Comparison of ENCODE assay signal across 1 cellular context in genomic region chr6:18551228-18551627, GRCh38.
TF ChIP-seq lines count a peak whose summit lies in the region.

No MANE protein-coding gene starts in this region.

TF ChIP-seq in HepG2, 621 proteins besides CTCF, POLR2A, EP300 and RAD21 (continued from another document):
- TF ChIP-seq ELK4 (CRISPR knock-in tag; IDR thresholded peaks at IDR 0.05; ENCODE audit: borderline replicate concordance), result no peak
- no peak for TF ChIP-seq ZNF234 (CRISPR knock-in tag; conservative IDR thresholded peaks at IDR 0.05)
- no peak for TF ChIP-seq NFE2 (CRISPR knock-in tag; IDR thresholded peaks at IDR 0.05)
- no peak for TF ChIP-seq SRSF1 (optimal IDR thresholded peaks at IDR 0.05; ENCODE audit: low read depth, low read length)
- TF ChIP-seq XBP1 (CRISPR knock-in tag; IDR thresholded peaks at IDR 0.05), result no peak
- no peak for TF ChIP-seq KMT2A (CRISPR knock-in tag; IDR thresholded peaks at IDR 0.05)
- no peak for TF ChIP-seq ISX (CRISPR knock-in tag; conservative IDR thresholded peaks at IDR 0.05)
- TF ChIP-seq, protein P1, sequence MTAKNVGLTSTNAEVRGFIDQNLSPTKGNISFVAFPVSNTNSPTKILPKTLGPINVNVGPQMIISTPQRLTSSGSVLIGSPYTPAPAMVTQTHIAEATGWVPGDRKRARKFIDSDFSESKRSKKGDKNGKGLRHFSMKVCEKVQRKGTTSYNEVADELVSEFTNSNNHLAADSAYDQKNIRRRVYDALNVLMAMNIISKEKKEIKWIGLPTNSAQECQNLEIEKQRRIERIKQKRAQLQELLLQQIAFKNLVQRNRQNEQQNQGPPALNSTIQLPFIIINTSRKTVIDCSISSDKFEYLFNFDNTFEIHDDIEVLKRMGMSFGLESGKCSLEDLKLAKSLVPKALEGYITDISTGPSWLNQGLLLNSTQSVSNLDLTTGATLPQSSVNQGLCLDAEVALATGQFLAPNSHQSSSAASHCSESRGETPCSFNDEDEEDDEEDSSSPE (CRISPR knock-in tag; IDR thresholded peaks at IDR 0.05), result no peak
- no peak for TF ChIP-seq PAX8 (CRISPR knock-in tag; IDR thresholded peaks at IDR 0.05; ENCODE audit: borderline replicate concordance)
- no peak for TF ChIP-seq ZSCAN29 (CRISPR knock-in tag; conservative IDR thresholded peaks at IDR 0.05)
TF ChIP-seq in HepG2: peak in this region for 0.
